In genomic region chrX:41180194-41180902, GRCh38 we compare ENCODE assay signal across 8 cellular contexts.
DNase-seq lines count a peak whose midpoint lies in the region; ATAC-seq and TF ChIP-seq lines count a peak whose summit lies in the region.

No MANE protein-coding gene starts in this region.

- H3K4me3 Mint-ChIP-seq in activated naive CD8-positive, alpha-beta T cell treated with anti-CD3 and anti-CD28 coated beads, Interleukin-2, amount 10 ng/mL, durations not matched to agents 7 days and 5 days: peak overlapping the region; percentile 54

- 30% methylated on average over 5 of the region's 5 CpGs for WGBS in right cardiac atrium
- 32% methylated on average over 5 of the region's 5 CpGs for WGBS in smooth muscle cell (ENCODE audit: low lambda C conversion rate)

- peak overlapping the region; percentile 71 for H3K27ac Mint-ChIP-seq in activated naive CD8-positive, alpha-beta T cell treated with anti-CD3 and anti-CD28 coated beads, Interleukin-2, amount 10 ng/mL, durations not matched to agents 7 days and 5 days

- H3K79me2 ChIP-seq in KMS-11 (ENCODE audit: insufficient read depth, low read depth) (no peaks in the 10 kb centered on the region), smooth muscle cell (ENCODE audit: low read depth) (peaks cover 10% of the 10 kb centered on the region)

- H4K20me1 ChIP-seq in KMS-11 (ENCODE audit: insufficient read depth): no peaks in the 10 kb centered on the region
- H4K20me1 ChIP-seq in smooth muscle cell (ENCODE audit: low read depth): peaks cover 52% of the 10 kb centered on the region

- H3K4me2 ChIP-seq in KMS-11 (no peak overlapping the region), smooth muscle cell (no peak overlapping the region)

- peaks cover 14% of the 10 kb centered on the region for H3K36me3 Mint-ChIP-seq in activated naive CD8-positive, alpha-beta T cell treated with anti-CD3 and anti-CD28 coated beads, Interleukin-2, amount 10 ng/mL, durations not matched to agents 7 days and 5 days

- no peak overlapping the region for H3K27ac ChIP-seq in KMS-11
- no peak overlapping the region for H3K27ac ChIP-seq in right cardiac atrium (ENCODE audit: low read length)
- no peak overlapping the region for H3K27ac ChIP-seq in smooth muscle cell (ENCODE audit: low read depth)

- H3F3A ChIP-seq in smooth muscle cell (ENCODE audit: low read depth): no peaks in the 10 kb centered on the region

- H3K27me3 ChIP-seq in KMS-11 (ENCODE audit: insufficient read depth, low read depth): no peaks in the 10 kb centered on the region
- no peaks in the 10 kb centered on the region for H3K27me3 ChIP-seq in right cardiac atrium (ENCODE audit: control insufficient read depth, insufficient read depth)
- no peaks in the 10 kb centered on the region for H3K27me3 ChIP-seq in smooth muscle cell (ENCODE audit: low read depth)

- no peak overlapping the region for H3K4me3 ChIP-seq in KMS-11 (IDR thresholded peaks at IDR 0.05; ENCODE audit: insufficient read depth, low read depth, low read length)
- H3K4me3 ChIP-seq in right cardiac atrium (ENCODE audit: low read length): no peak overlapping the region
- H3K4me3 ChIP-seq in smooth muscle cell: no peak overlapping the region

- H3K27me3 Mint-ChIP-seq in activated naive CD8-positive, alpha-beta T cell treated with anti-CD3 and anti-CD28 coated beads, Interleukin-2, amount 10 ng/mL, durations not matched to agents 7 days and 5 days: no peaks in the 10 kb centered on the region

- peaks cover 31% of the 10 kb centered on the region for H3K4me1 Mint-ChIP-seq in activated naive CD8-positive, alpha-beta T cell treated with anti-CD3 and anti-CD28 coated beads, Interleukin-2, amount 10 ng/mL, durations not matched to agents 7 days and 5 days

- H3K9me3 ChIP-seq in right cardiac atrium (ENCODE audit: control insufficient read depth, low read length) (no peaks in the 10 kb centered on the region), smooth muscle cell (replicated peaks; ENCODE audit: low read depth) (no peaks in the 10 kb centered on the region)

- H3K36me3 ChIP-seq in KMS-11 (ENCODE audit: insufficient read depth) (no peaks in the 10 kb centered on the region), smooth muscle cell (ENCODE audit: low read depth) (no peaks in the 10 kb centered on the region)

- peak; percentile 44 for ATAC-seq in GM19468 (IDR thresholded peaks at IDR 0.05; ENCODE audit: extremely low read depth, unreplicated experiment)
- ATAC-seq in activated naive CD8-positive, alpha-beta T cell treated with anti-CD3 and anti-CD28 coated beads, Interleukin-2, amount 10 ng/mL, durations not matched to agents 7 days and 5 days (ENCODE audit: low read depth): peak; percentile 66
- ATAC-seq in right cardiac atrium: peak in 1 of 2 donors; percentile 36
- ATAC-seq in HG03457 (IDR thresholded peaks at IDR 0.05; ENCODE audit: unreplicated experiment): no peak

- H2AFZ ChIP-seq in KMS-11 (ENCODE audit: low read depth) (no peak overlapping the region), smooth muscle cell (ENCODE audit: low read depth) (no peak overlapping the region)

- H3K9ac ChIP-seq in KMS-11 (no peak overlapping the region), smooth muscle cell (ENCODE audit: low read depth) (no peak overlapping the region)

- DNase-seq in DMS114 treated with DMSO at 0.1 percent for 48 hours (lab: John Stamatoyannopoulos, UW; ENCODE audit: unreplicated experiment) (peak; percentile 61), SK-N-DZ (ENCODE audit: low spot score) (peak; percentile 49), right cardiac atrium (peak in 2 of 3 donors; percentile 36 to 66), smooth muscle cell (lab: John Stamatoyannopoulos, UW; ENCODE audit: unreplicated experiment) (no peak)
- DNase-seq in activated naive CD8-positive, alpha-beta T cell treated with anti-CD3 and anti-CD28 coated beads, Interleukin-2, amount 10 ng/mL, durations not matched to agents 7 days and 5 days: no peak

- peak; percentile 64; the same call in 1 of the 2 replicates for TF ChIP-seq CTCF in KMS-11 (conservative IDR thresholded peaks at IDR 0.05; ENCODE audit: low read depth, low read length)
- TF ChIP-seq CTCF in smooth muscle cell (IDR thresholded peaks at IDR 0.05; ENCODE audit: borderline replicate concordance, insufficient read depth, poor library complexity, severe bottlenecking): peak; percentile 64

- H3K9me3 Mint-ChIP-seq in activated naive CD8-positive, alpha-beta T cell treated with anti-CD3 and anti-CD28 coated beads, Interleukin-2, amount 10 ng/mL, durations not matched to agents 7 days and 5 days: no peaks in the 10 kb centered on the region

- POLR2A ChIA-PET in activated naive CD8-positive, alpha-beta T cell treated with anti-CD3 and anti-CD28 coated beads, Interleukin-2, amount 10 ng/mL, durations not matched to agents 7 days and 5 days (lab: Charles Lee): interaction anchor here (0.6 to 1.2 kb wide), 4 partner anchors 67 to 204 kb away, joined by 3 to 8 read pairs (median 4); no protein-coding TSS in a partner anchor

- H3K4me1 ChIP-seq in KMS-11 (ENCODE audit: low read depth, poor library complexity, severe bottlenecking) (peaks cover 54% of the 10 kb centered on the region), right cardiac atrium (ENCODE audit: control insufficient read depth, insufficient read depth, low read length) (peaks cover 2% of the 10 kb centered on the region), smooth muscle cell (ENCODE audit: low read depth) (no peaks in the 10 kb centered on the region)

- intact Hi-C loops in right cardiac atrium (cut with DNase I): no loop called here

Comparison
In these comparisons a context has a peak if more than half of its experiments do, and no peak if none do; other contexts are left out.
1. DNase-seq: peak in DMS114 treated with DMSO at 0.1 percent for 48 hours (single experiment), SK-N-DZ (single experiment) and right cardiac atrium (2 of 3); none in activated naive CD8-positive, alpha-beta T cell treated with anti-CD3 and anti-CD28 coated beads, Interleukin-2, amount 10 ng/mL, durations not matched to agents 7 days and 5 days (single experiment) and smooth muscle cell (single experiment).